8 cellular contexts compared by ENCODE assay signal in the genomic region with DNA sequence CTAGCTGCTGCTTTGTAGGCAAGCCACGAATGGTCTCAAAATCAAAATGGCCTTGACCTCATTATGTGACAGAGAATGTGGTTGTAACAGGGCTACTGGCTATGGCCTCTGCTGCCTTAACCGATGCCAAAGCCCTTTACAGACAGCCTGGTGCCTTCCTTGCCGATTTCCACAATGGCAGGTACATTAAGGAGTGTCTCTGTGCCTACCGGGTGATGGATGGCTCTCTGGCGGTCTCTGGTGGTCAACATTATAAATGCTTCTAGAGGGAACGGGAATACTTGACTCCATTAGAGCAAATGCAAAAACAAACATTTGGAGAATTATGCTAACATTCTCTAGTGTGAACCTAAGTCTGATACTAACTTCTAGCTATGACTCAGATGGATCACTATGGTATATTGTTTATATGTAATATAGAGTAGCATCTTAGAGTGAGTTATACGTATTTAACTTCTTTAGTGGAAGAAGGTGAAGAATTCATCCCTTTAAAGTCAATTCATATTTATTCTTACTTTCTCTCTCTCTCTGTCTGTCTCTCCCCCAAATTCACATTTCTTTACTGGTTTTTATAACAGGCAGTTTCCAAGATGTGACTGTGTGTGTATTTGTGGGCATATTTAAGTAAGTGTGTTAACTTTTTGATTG.
DNase-seq lines count a peak whose midpoint lies in the region; ATAC-seq and TF ChIP-seq lines count a peak whose summit lies in the region.

No MANE protein-coding gene starts in this region.

- TF ChIP-seq CTCF in brain microvascular endothelial cell (IDR thresholded peaks at IDR 0.05; ENCODE audit: low read depth, low read length, missing control alignments) = peak; percentile 85

- no peak overlapping the region for H3K27ac ChIP-seq in brain microvascular endothelial cell

- no peaks in the 10 kb centered on the region for H3K27me3 ChIP-seq in brain microvascular endothelial cell (replicated peaks)

- in situ Hi-C loops in brain microvascular endothelial cell (cut with HindIII; ENCODE audit: low pct_ligation_motif_present, low sequenced_read_pairs) = no loop called here

- DNase-seq in SIG-M5 treated with dmso at 0.1 percent for 504 hours (lab: John Stamatoyannopoulos, UW; ENCODE audit: unreplicated experiment) = peak; percentile 59
- DNase-seq in SIG-M5 (lab: John Stamatoyannopoulos, UW) = no peak
- peak; percentile 22 for DNase-seq in NCI-H146 treated with DMSO at 0.1 percent for 48 hours (lab: John Stamatoyannopoulos, UW; ENCODE audit: unreplicated experiment)
- DNase-seq in UCSD-AML1 (lab: John Stamatoyannopoulos, UW; ENCODE audit: unreplicated experiment) = peak; percentile 54
- DNase-seq in brain microvascular endothelial cell = peak; percentile 63
- peak; percentile 89 for DNase-seq in inferior parietal cortex (ENCODE audit: extremely low spot score)
- DNase-seq in stimulated activated CD4-positive, alpha-beta T cell treated with anti-CD3 and anti-CD28 coated beads, Interleukin-15, amount 100 ng/mL, for 24 hours = peak; percentile 67

- no peak overlapping the region for H3K4me3 ChIP-seq in brain microvascular endothelial cell (ENCODE audit: low read depth, low read length)

- peak; percentile 71 for ATAC-seq in HG02840 (IDR thresholded peaks at IDR 0.05; ENCODE audit: low FRiP score, unreplicated experiment)

- no peaks in the 10 kb centered on the region for H3K36me3 ChIP-seq in brain microvascular endothelial cell (replicated peaks)
